Comparison of ENCODE assay signal across 21 cellular contexts in genomic region chr12:88144546-88145468, GRCh38. TPM values are rescaled to one million over a fixed set of nuclear protein-coding genes. Genes with fewer than 3 reads are reported as not detected.
DNase-seq lines count a peak whose midpoint lies in the region; ATAC-seq, FAIRE-seq and TF ChIP-seq lines count a peak whose summit lies in the region.
"Had no signal": no experiment of that assay in that cellular context is flagged by ENCODE, and none has a peak within 500 bp of the region (broad histone marks: within the 10 kb centered on the region; RNA-seq: fewer than 3 reads in every experiment).

No MANE protein-coding gene starts in this region.

- no peaks in the 10 kb centered on the region for H3K9me2 ChIP-seq in neural cell (ENCODE audit: insufficient read depth, low read length)

- dilution Hi-C loops in IMR-90 (cut with HindIII; ENCODE audit: low sequenced_read_pairs, unreplicated experiment): no loop called here

- CTCF ChIA-PET in Caco-2 (lab: Charles Lee) (no interaction called here), IMR-90 (lab: Yijun Ruan, JAX) (no interaction called here), H1 (lab: Charles Lee; ENCODE audit: partially characterized antibody) (interaction anchor here (1.2 to 1.4 kb wide), 2 partner anchors 10 to 12 kb away, joined by 3 read pairs; no protein-coding TSS in a partner anchor)

- H3K9me3 Mint-ChIP-seq in Caco-2 (ENCODE audit: unreplicated experiment): no peaks in the 10 kb centered on the region
- H3K9me3 Mint-ChIP-seq: activated T-helper 1 cell treated with anti-CD3 and anti-CD28 coated beads, Interleukin-12 subunit alpha, Interleukin-12 subunit beta, Interleukin-2, Interleukin-4 antibody, amounts not matched to agents 30 ng/mL and 10 ng/mL and 1 ng/mL, durations not matched to agents 14 hours and 24 hours and 36 hours had no signal

- peaks cover 4% of the 10 kb centered on the region for H3F3A ChIP-seq in neural cell (ENCODE audit: insufficient read depth, low read length, poor library complexity, severe bottlenecking)

- no peak for FAIRE-seq in H1 (lab: Jason Lieb, UNC)
- FAIRE-seq: D721Med, endometrium, frontal cortex had no signal

- no peaks in the 10 kb centered on the region for H3K27me3 ChIP-seq in Caco-2 (replicated peaks; ENCODE audit: control insufficient read depth, insufficient read depth, low read length)
- no peaks in the 10 kb centered on the region for H3K27me3 ChIP-seq in IMR-90 (ENCODE audit: control insufficient read depth, insufficient read depth, low read length)
- H3K27me3 ChIP-seq in H1 (replicated peaks in 1 of 4; ENCODE audit: control insufficient read depth in 3 of 4, extremely low read depth in 1 of 4, insufficient read depth in 3 of 4, low read length in 3 of 4): no peaks in the 10 kb centered on the region
- H3K27me3 ChIP-seq in neural cell (ENCODE audit: insufficient read depth, low read depth, low read length): no peaks in the 10 kb centered on the region
- H3K27me3 ChIP-seq in brain microvascular endothelial cell (replicated peaks): no peaks in the 10 kb centered on the region

- no peak overlapping the region for H4K5ac ChIP-seq in IMR-90 (ENCODE audit: low read depth, low read length)
- no peak overlapping the region for H4K5ac ChIP-seq in H1 (ENCODE audit: insufficient read length, low read depth, low read length)

- DNase-seq in Caco-2 (no peak), IMR-90 (no peak), H1 (ENCODE audit: low read depth in 1 of 2, low spot score in 2 of 2) (no peak), brain microvascular endothelial cell (no peak), HT-29 (ENCODE audit: low spot score) (no peak)
- DNase-seq: activated CD4-positive, alpha-beta T cell treated with anti-CD3 and anti-CD28 coated beads, Interleukin-2, amount 50 U/mL, for 1 hour; AML-193; amniotic stem cell; NCI-H2029; right cardiac atrium; stimulated activated CD4-positive, alpha-beta T cell treated with anti-CD3 and anti-CD28 coated beads, Interleukin-2, amount 100 ng/mL, for 24 hours; substantia nigra had no signal

- no peaks in the 10 kb centered on the region; the same call in 1 of the 2 replicates for H3K9me1 ChIP-seq in IMR-90 (ENCODE audit: insufficient read depth, low read length)

- no peak overlapping the region for H2AK5ac ChIP-seq in IMR-90 (ENCODE audit: low read depth, low read length)
- no peak overlapping the region for H2AK5ac ChIP-seq in H1 (ENCODE audit: low read depth, low read length)

- no peak overlapping the region for H2AK9ac ChIP-seq in IMR-90 (replicated peaks; ENCODE audit: low read depth, low read length, poor library complexity)

- H2BK120ac ChIP-seq in IMR-90 (ENCODE audit: low read depth, low read length) (no peak overlapping the region), H1 (replicated peaks; ENCODE audit: low read depth, low read length) (peak overlapping the region; percentile 74)

- 100% methylated on average over 2 of the region's 3 CpGs; no CpG with 5 or more reads in 1 of the 2 experiments for WGBS in IMR-90 (ENCODE audit: extremely low coverage in 2 of 2, insufficient read length in 1 of 2), 2 experiments
- 76% methylated on average over 3 of the region's 3 CpGs; no CpG with 5 or more reads in 1 of the 2 experiments for WGBS in H1 (ENCODE audit: extremely low coverage in 1 of 2, insufficient coverage in 1 of 2, insufficient read length in 1 of 2, insufficient replicate concordance in 2 of 2, low coverage in 1 of 2, low lambda C conversion rate in 2 of 2, missing lambda C conversion rate in 1 of 2), 2 experiments

- H3K56ac ChIP-seq in IMR-90 (ENCODE audit: extremely low read depth, insufficient read depth, low read length) (no peak overlapping the region), H1 (replicated peaks; ENCODE audit: insufficient read length, low read depth, low read length) (peak overlapping the region; percentile 55)

- POLR2A ChIA-PET in Caco-2 (lab: Charles Lee): no interaction called here
- POLR2A ChIA-PET in IMR-90 (lab: Charles Lee; ENCODE audit: unreplicated experiment): interaction anchor here (0.7 kb wide), 1 partner anchor 949 kb away, joined by 3 read pairs; no protein-coding TSS in a partner anchor
- POLR2A ChIA-PET in H1 (lab: Charles Lee; ENCODE audit: partially characterized antibody): interaction anchor here (1.5 kb wide), 1 partner anchor 10 kb away, joined by 3 read pairs; no protein-coding TSS in a partner anchor

- H4K91ac ChIP-seq in IMR-90 (ENCODE audit: insufficient read depth, low read depth, low read length) (no peak overlapping the region), H1 (replicated peaks; ENCODE audit: insufficient read length, low read length) (no peak overlapping the region)

- H3K4me1 ChIP-seq in Caco-2: peaks cover 30% of the 10 kb centered on the region
- H3K4me1 ChIP-seq in IMR-90 (ENCODE audit: control insufficient read depth, insufficient read depth, low read length): no peaks in the 10 kb centered on the region
- peaks cover 0 to 18% (median 8%) of the 10 kb centered on the region in 4 experiments; a peak in 5 of 7 replicates for H3K4me1 ChIP-seq in H1 (replicated peaks in 1 of 4; ENCODE audit: control insufficient read depth in 3 of 4, insufficient read depth in 4 of 4, low read length in 3 of 4)

- H3K4me2 ChIP-seq in IMR-90 (ENCODE audit: low read depth, low read length): no peak overlapping the region
- H3K4me2 ChIP-seq in H1 (ENCODE audit: insufficient read depth in 1 of 2, low read depth in 2 of 2, low read length in 2 of 2): peak overlapping the region; percentile 45 to 85
- H3K4me2 ChIP-seq in neural cell (ENCODE audit: low read length): no peak overlapping the region

- H3K4me3 Mint-ChIP-seq in Caco-2 (ENCODE audit: unreplicated experiment): peak overlapping the region; percentile 86

- H2BK20ac ChIP-seq in IMR-90 (ENCODE audit: low read depth, low read length): no peak overlapping the region
- 0 out of 2 replicates have a peak overlapping the region, but pooled peaks have one; percentile 75 for H2BK20ac ChIP-seq in H1 (ENCODE audit: low read length)

- H3K23me2 ChIP-seq in H1 (ENCODE audit: low read depth, low read length): peaks cover 4% of the 10 kb centered on the region; the same call in 1 of the 2 replicates

- no peak overlapping the region for H3K4ac ChIP-seq in IMR-90 (ENCODE audit: low read depth, low read length)
- H3K4ac ChIP-seq in H1 (replicated peaks; ENCODE audit: insufficient read length, low read depth, low read length): no peak overlapping the region

- H3K27ac Mint-ChIP-seq in Caco-2 (ENCODE audit: unreplicated experiment): peak overlapping the region; percentile 59
- H3K27ac Mint-ChIP-seq: activated T-helper 1 cell treated with anti-CD3 and anti-CD28 coated beads, Interleukin-12 subunit alpha, Interleukin-12 subunit beta, Interleukin-2, Interleukin-4 antibody, amounts not matched to agents 30 ng/mL and 10 ng/mL and 1 ng/mL, durations not matched to agents 14 hours and 24 hours and 36 hours had no signal

- H2AFZ ChIP-seq in IMR-90 (replicated peaks; ENCODE audit: low read length, poor library complexity): no peak overlapping the region
- H2AFZ ChIP-seq in H1 (ENCODE audit: low read length): no peak overlapping the region
- H2AFZ ChIP-seq in neural cell (ENCODE audit: low read depth, low read length): no peak overlapping the region

- intact Hi-C loops in Caco-2 (cut with micrococcal nuclease; ENCODE audit: unreplicated experiment): loop anchor here (10.0 kb wide), 2 partner anchors 430 to 1380 kb away; partner anchors contain the start of genes GALNT4 and POC1B
- intact Hi-C loops in IMR-90 (cut with micrococcal nuclease): no loop called here

- BruUV-seq in Caco-2 (replicated peaks; lab: Mats Ljungman, UMichigan) (no TSS peak), IMR-90 (replicated peaks; lab: Mats Ljungman, UMichigan) (no TSS peak)

- TF ChIP-seq CTCF in Caco-2 (IDR thresholded peaks at IDR 0.05; ENCODE audit: insufficient read depth in 1 of 2, low read depth in 1 of 2, low read length in 1 of 2, severe bottlenecking in 1 of 2, unreplicated experiment in 1 of 2) (no peak), IMR-90 (conservative IDR thresholded peaks at IDR 0.05; ENCODE audit: low read depth, low read length) (no peak), H1 (IDR thresholded peaks at IDR 0.05; ENCODE audit: control extremely low read depth in 1 of 3, insufficient read depth in 1 of 3, low read depth in 1 of 3, low read length in 3 of 3) (no peak), neural cell (IDR thresholded peaks at IDR 0.05; ENCODE audit: poor library complexity, severe bottlenecking) (no peak), brain microvascular endothelial cell (IDR thresholded peaks at IDR 0.05; ENCODE audit: low read depth, low read length, missing control alignments) (no peak)

- H4K8ac ChIP-seq in IMR-90 (ENCODE audit: low read depth in 2 of 2, low read length in 2 of 2): no peak overlapping the region
- H4K8ac ChIP-seq in H1 (ENCODE audit: extremely low read depth, insufficient read depth, low read length): no peak overlapping the region

- H3K36me3 ChIP-seq in Caco-2 (ENCODE audit: control insufficient read depth, insufficient read depth, low read length): no peaks in the 10 kb centered on the region
- no peaks in the 10 kb centered on the region for H3K36me3 ChIP-seq in IMR-90 (ENCODE audit: control insufficient read depth, insufficient read depth, low read length)
- peaks cover 0 to 7% (median 0%) of the 10 kb centered on the region in 4 experiments; a peak in 1 of 8 replicates for H3K36me3 ChIP-seq in H1 (ENCODE audit: control insufficient read depth in 2 of 4, insufficient read depth in 4 of 4, low read length in 3 of 4)
- no peaks in the 10 kb centered on the region for H3K36me3 ChIP-seq in neural cell (ENCODE audit: insufficient read depth, low read length)
- H3K36me3 ChIP-seq in brain microvascular endothelial cell (replicated peaks): peaks cover 2% of the 10 kb centered on the region

- H4K20me1 ChIP-seq in IMR-90 (ENCODE audit: insufficient read depth, low read length) (no peaks in the 10 kb centered on the region), H1 (replicated peaks in 1 of 2; ENCODE audit: control insufficient read depth in 1 of 2, insufficient read depth in 2 of 2, low read length in 2 of 2) (no peaks in the 10 kb centered on the region), neural cell (ENCODE audit: insufficient read depth) (no peaks in the 10 kb centered on the region)

- peaks cover 17% of the 10 kb centered on the region for H3K4me1 Mint-ChIP-seq in Caco-2 (ENCODE audit: low read depth, unreplicated experiment)

- no peak overlapping the region for H2BK15ac ChIP-seq in IMR-90 (ENCODE audit: low read depth, low read length)
- H2BK15ac ChIP-seq in H1 (ENCODE audit: low read length): no peak overlapping the region

- H3K4me3 ChIP-seq in Caco-2 (ENCODE audit: low read depth, low read length): no peak overlapping the region
- no peak overlapping the region for H3K4me3 ChIP-seq in IMR-90 (ENCODE audit: insufficient read depth, low read depth, low read length)
- peak overlapping the region in 1 of 4 experiments; percentile 82; a peak in 2 of 8 replicates for H3K4me3 ChIP-seq in H1 (ENCODE audit: extremely low read depth in 1 of 4, insufficient read depth in 2 of 4, low read depth in 3 of 4, low read length in 4 of 4)
- H3K4me3 ChIP-seq in neural cell (ENCODE audit: low read length): peak overlapping the region; percentile 21
- H3K4me3 ChIP-seq in brain microvascular endothelial cell (ENCODE audit: low read depth, low read length): no peak overlapping the region

- H3K18ac ChIP-seq in IMR-90 (ENCODE audit: low read depth, low read length): no peak overlapping the region
- H3K18ac ChIP-seq in H1 (ENCODE audit: extremely low read depth, low read length): no peak overlapping the region

- H3K36me3 Mint-ChIP-seq in Caco-2 (ENCODE audit: insufficient read depth, unreplicated experiment): no peaks in the 10 kb centered on the region

- H3K9me3 ChIP-seq in Caco-2 (no peaks in the 10 kb centered on the region), IMR-90 (ENCODE audit: control insufficient read depth, insufficient read depth, low read length) (no peaks in the 10 kb centered on the region), H1 (ENCODE audit: insufficient read depth in 2 of 2, low read depth in 1 of 2, low read length in 1 of 2) (no peaks in the 10 kb centered on the region), neural cell (ENCODE audit: low read length) (no peaks in the 10 kb centered on the region)

- TF ChIP-seq RAD21 in IMR-90 (IDR thresholded peaks at IDR 0.05; ENCODE audit: low read length) (no peak), H1 (IDR thresholded peaks at IDR 0.05 in 1 of 2, conservative IDR thresholded peaks at IDR 0.05 in 1 of 2; ENCODE audit: low read depth in 2 of 2, low read length in 2 of 2) (no peak), neural cell (conservative IDR thresholded peaks at IDR 0.05) (no peak)

- H3K23ac ChIP-seq in IMR-90 (ENCODE audit: low read depth, low read length) (peak overlapping the region; percentile 4; the same call in 1 of the 2 replicates), H1 (ENCODE audit: insufficient read length) (no peak overlapping the region)

- TF ChIP-seq POLR2A in IMR-90 (IDR thresholded peaks at IDR 0.05; ENCODE audit: low read depth, low read length) (no peak), H1 (IDR thresholded peaks at IDR 0.05; ENCODE audit: control extremely low read depth in 1 of 2, low read depth in 2 of 2, low read length in 2 of 2) (no peak), GM18505 (IDR thresholded peaks at IDR 0.05; ENCODE audit: borderline replicate concordance, extremely low read depth, insufficient read depth, insufficient read length) (no peak)

- peak overlapping the region; percentile 18; the same call in 1 of the 2 replicates for H2BK12ac ChIP-seq in H1 (ENCODE audit: low read depth, low read length)

- no peak for ATAC-seq in IMR-90 (ENCODE audit: low read depth)
- ATAC-seq in GM18505 (IDR thresholded peaks at IDR 0.05; ENCODE audit: unreplicated experiment): no peak
- ATAC-seq: HCT116, Panc1, right cardiac atrium, SK-N-SH treated with all-trans-retinoic acid at 6 μM for 48 hours had no signal

- H3K14ac ChIP-seq in IMR-90 (replicated peaks; ENCODE audit: low read depth, low read length): no peak overlapping the region
- H3K14ac ChIP-seq in H1 (ENCODE audit: insufficient read length): no peak overlapping the region

- H3K27ac ChIP-seq in IMR-90 (ENCODE audit: insufficient read depth, low read length): no peak overlapping the region
- peak overlapping the region; percentile 49 for H3K27ac ChIP-seq in H1 (ENCODE audit: low read depth, low read length)
- H3K27ac ChIP-seq in neural cell (ENCODE audit: low read length): no peak overlapping the region
- H3K27ac ChIP-seq in brain microvascular endothelial cell: no peak overlapping the region

- H3K79me2 ChIP-seq in H1 (ENCODE audit: control insufficient read depth in 1 of 2, insufficient read depth in 2 of 2, low read length in 2 of 2) (peaks cover 0 to 61% of the 10 kb centered on the region in 2 experiments; a peak in 2 of 4 replicates), neural cell (replicated peaks; ENCODE audit: insufficient read depth, low read length) (peaks cover 24% of the 10 kb centered on the region)

- TF ChIP-seq EP300 in H1 (IDR thresholded peaks at IDR 0.05; ENCODE audit: borderline replicate concordance in 1 of 2, low read depth in 2 of 2, low read length in 2 of 2) (no peak), neural cell (conservative IDR thresholded peaks at IDR 0.05; ENCODE audit: poor library complexity, severe bottlenecking) (no peak)

- no peak overlapping the region for H2BK5ac ChIP-seq in IMR-90 (ENCODE audit: low read depth, low read length, poor library complexity, severe bottlenecking)
- no peak overlapping the region for H2BK5ac ChIP-seq in H1 (ENCODE audit: low read depth, low read length)

- no peak overlapping the region for H3K9ac ChIP-seq in IMR-90 (ENCODE audit: low read depth, low read length)
- H3K9ac ChIP-seq in H1 (replicated peaks in 1 of 4; ENCODE audit: extremely low read depth in 1 of 4, low read depth in 3 of 4, low read length in 3 of 4): no peak overlapping the region
- no peak overlapping the region for H3K9ac ChIP-seq in neural cell (ENCODE audit: low read length)

- no peaks in the 10 kb centered on the region for H3K27me3 Mint-ChIP-seq in Caco-2 (ENCODE audit: insufficient read depth, unreplicated experiment)

- in situ Hi-C loops in IMR-90 (cut with MboI; ENCODE audit: low sequenced_read_pairs): loop anchor here (25.0 kb wide), 1 partner anchor 1367 kb away; the partner anchor contains the start of gene GALNT4
- in situ Hi-C loops in brain microvascular endothelial cell (cut with HindIII; ENCODE audit: low pct_ligation_motif_present, low sequenced_read_pairs): no loop called here

- peaks cover 23 to 42% of the 10 kb centered on the region in 2 experiments for H3K79me1 ChIP-seq in IMR-90 (ENCODE audit: low read depth in 1 of 2, low read length in 2 of 2)
- no peaks in the 10 kb centered on the region for H3K79me1 ChIP-seq in H1 (ENCODE audit: low read depth, low read length)

RNA-seq across cellular contexts. Expression of gene TMTC3, which starts 2.7 kb away (rescaled TPM):
- total RNA-seq in Caco-2 (2022): 31.8 and 31.9 TPM in 2 replicates
- total RNA-seq in IMR-90 (2012; rRNA removed): 44.3 and 70.8 TPM in 2 replicates
- 2.8 and 3.7 TPM in 2 replicates for polyA plus RNA-seq in IMR-90 (2012; rRNA removed)
- polyA plus RNA-seq in IMR-90 (2012; cell fraction: cytosol; rRNA removed): 2.4 and 2.9 TPM in 2 replicates
- 0.65 and 2.4 TPM in 2 replicates for polyA plus RNA-seq in IMR-90 (2012; cell fraction: nucleus; rRNA removed; ENCODE audit: low replicate concordance)
- total RNA-seq in H1 (2021; fragmentation: NEBNext Ultra II Directional; extraction: Animal tissue kit (Norgen Biotek cat#: 25700)): 44.6 and 45.1 TPM in 2 replicates
- 4.8 and 7.0 TPM in 2 replicates for polyA plus RNA-seq in H1 (2011; rRNA removed)
- 6.6 TPM for polyA plus RNA-seq in H1 (2011; cell fraction: cytosol; rRNA removed)
- polyA plus RNA-seq in H1 (2011; cell fraction: nucleus; rRNA removed): 4.7 TPM
- 6.2 to 12.4 TPM (median 8.1 TPM) in 4 replicates for polyA plus RNA-seq in H1 (2012, experiment 1 of 2)
- polyA plus RNA-seq in H1 (2012, experiment 2 of 2): 1.1 TPM
- polyA plus RNA-seq in H1 (2013, experiment 1 of 2): 31.7 TPM
- 35.3 TPM for polyA plus RNA-seq in H1 (2013, experiment 2 of 2)
- polyA minus RNA-seq in H1 (2011; rRNA and poly(A)+ RNA removed): 59.2 and 98.0 TPM in 2 replicates
- 28.5 TPM for polyA minus RNA-seq in H1 (2011; cell fraction: cytosol; rRNA and poly(A)+ RNA removed)
- polyA minus RNA-seq in H1 (2011; cell fraction: nucleus; rRNA and poly(A)+ RNA removed): 56.3 TPM
- 13.7 and 17.2 TPM in 2 replicates for polyA plus RNA-seq in neural cell
- 40.7 and 45.8 TPM in 2 replicates for polyA minus RNA-seq in neural cell
- 4.2 and 4.3 TPM in 2 replicates for total RNA-seq in HT-29 (2014; rRNA removed; shearing (Covaris generic))

RNA-seq across cellular contexts. Expression of gene CEP290, which starts 2.9 kb away (rescaled TPM):
- total RNA-seq in Caco-2 (2022) (14.0 and 16.2 TPM in 2 replicates), IMR-90 (2012; rRNA removed) (7.9 and 17.5 TPM in 2 replicates)
- polyA plus RNA-seq in IMR-90 (2012; rRNA removed) (4.3 and 4.4 TPM in 2 replicates), H1 (2011; rRNA removed) (2.1 and 3.5 TPM in 2 replicates), neural cell (35.3 and 43.9 TPM in 2 replicates)
- 0.98 and 1.9 TPM in 2 replicates for polyA plus RNA-seq in IMR-90 (2012; cell fraction: cytosol; rRNA removed)
- 1.9 and 6.9 TPM in 2 replicates for polyA plus RNA-seq in IMR-90 (2012; cell fraction: nucleus; rRNA removed; ENCODE audit: low replicate concordance)
- 5.9 and 6.3 TPM in 2 replicates for total RNA-seq in H1 (2021; fragmentation: NEBNext Ultra II Directional; extraction: Animal tissue kit (Norgen Biotek cat#: 25700))
- 3.1 TPM for polyA plus RNA-seq in H1 (2011; cell fraction: cytosol; rRNA removed)
- 7.8 TPM for polyA plus RNA-seq in H1 (2011; cell fraction: nucleus; rRNA removed)
- polyA plus RNA-seq in H1 (2012, experiment 1 of 2): 3.1 to 6.0 TPM (median 4.0 TPM) in 4 replicates
- polyA plus RNA-seq in H1 (2012, experiment 2 of 2): 0.13 TPM
- 5.9 TPM for polyA plus RNA-seq in H1 (2013, experiment 1 of 2)
- 5.4 TPM for polyA plus RNA-seq in H1 (2013, experiment 2 of 2)
- 1.3 and 2.7 TPM in 2 replicates for polyA minus RNA-seq in H1 (2011; rRNA and poly(A)+ RNA removed)
- polyA minus RNA-seq in H1 (2011; cell fraction: cytosol; rRNA and poly(A)+ RNA removed): 2.1 TPM
- polyA minus RNA-seq in H1 (2011; cell fraction: nucleus; rRNA and poly(A)+ RNA removed): 17.8 TPM
- polyA minus RNA-seq in neural cell: 98.8 and 130 TPM in 2 replicates
- total RNA-seq in HT-29 (2014; rRNA removed; shearing (Covaris generic)): 5.0 and 9.4 TPM in 2 replicates

Comparison
In these comparisons a context has a peak if more than half of its experiments do, and no peak if none do; other contexts are left out.
1. H3K4me2 ChIP-seq: peak in H1 (2 of 2); none in IMR-90 (single experiment) and neural cell (single experiment).